In the genomic region with DNA sequence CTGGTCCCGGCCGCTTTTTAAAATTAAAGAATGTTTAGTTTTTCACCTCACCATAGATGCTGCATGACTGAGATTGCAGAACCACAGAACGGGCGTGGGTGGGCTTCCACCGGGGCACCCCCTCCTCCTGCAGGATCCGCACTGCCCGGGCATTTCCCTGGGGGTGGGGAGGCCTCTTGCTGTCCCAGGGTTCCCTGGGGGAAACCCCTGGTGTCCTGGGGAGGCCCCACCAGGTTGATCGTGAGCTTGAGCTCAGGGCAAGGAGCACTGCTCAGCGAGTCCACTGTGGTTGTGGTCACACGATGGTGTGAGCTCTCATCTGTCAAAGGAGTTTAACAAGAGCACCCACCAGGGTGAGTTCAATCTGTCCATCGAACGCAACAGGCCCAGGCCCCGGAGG, we compare ENCODE assay signal across 27 cellular contexts. TPM values are rescaled to one million over a fixed set of nuclear protein-coding genes. Genes with fewer than 3 reads are reported as not detected.
DNase-seq lines count a peak whose midpoint lies in the region; ATAC-seq and TF ChIP-seq lines count a peak whose summit lies in the region.
"Had no signal": no experiment of that assay in that cellular context is flagged by ENCODE, and none has a peak within 500 bp of the region (broad histone marks: within the 10 kb centered on the region; RNA-seq: fewer than 3 reads in every experiment).

No MANE protein-coding gene starts in this region.

- H4K20me1 ChIP-seq in BLaER1 (no peaks in the 10 kb centered on the region), MM.1S (ENCODE audit: insufficient read depth, low read length) (no peaks in the 10 kb centered on the region)

- peak overlapping the region; percentile 6; the same call in 1 of the 2 replicates for H3K27ac ChIP-seq in BLaER1
- no peak overlapping the region for H3K27ac ChIP-seq in MM.1S (ENCODE audit: low read length)
- H3K27ac ChIP-seq: parathyroid adenoma, RWPE1, suprapubic skin, uterus had no signal

- peak; percentile 57 for ATAC-seq in activated CD4-positive, alpha-beta T cell treated with anti-CD3 and anti-CD28 coated beads for 36 hours
- ATAC-seq in HG02610 (IDR thresholded peaks at IDR 0.05; ENCODE audit: unreplicated experiment): peak; percentile 32
- no peak for ATAC-seq in GM21390 (IDR thresholded peaks at IDR 0.05; ENCODE audit: unreplicated experiment)
- ATAC-seq in GM21529 (IDR thresholded peaks at IDR 0.05; ENCODE audit: unreplicated experiment): no peak
- ATAC-seq: left cardiac atrium; naive thymus-derived CD8-positive, alpha-beta T cell; sciatic nerve had no signal

- no peak overlapping the region for H2AFZ ChIP-seq in MM.1S (ENCODE audit: low read length)
- H2AFZ ChIP-seq: parathyroid adenoma had no signal

- no peaks in the 10 kb centered on the region for H3K36me3 Mint-ChIP-seq in activated CD4-positive, alpha-beta T cell treated with anti-CD3 and anti-CD28 coated beads for 36 hours (ENCODE audit: low read depth)
- no peaks in the 10 kb centered on the region for H3K36me3 Mint-ChIP-seq in activated CD4-positive, alpha-beta T cell treated with anti-CD3 and anti-CD28 coated beads, Interleukin-2, amount 10 ng/mL, durations not matched to agents 24 days and 14 days (ENCODE audit: low read depth)
- no peaks in the 10 kb centered on the region for H3K36me3 Mint-ChIP-seq in glutamatergic neuron (ENCODE audit: unreplicated experiment)

- H3K4me3 ChIP-seq in BLaER1 (no peak overlapping the region), MM.1S (ENCODE audit: low read length) (no peak overlapping the region)
- H3K4me3 ChIP-seq: suprapubic skin, uterus had no signal

- H3K27me3 ChIP-seq in BLaER1: no peaks in the 10 kb centered on the region
- no peaks in the 10 kb centered on the region for H3K27me3 ChIP-seq in MM.1S (replicated peaks; ENCODE audit: insufficient read depth, low read length)

- intact Hi-C loops in activated CD4-positive, alpha-beta T cell treated with anti-CD3 and anti-CD28 coated beads for 36 hours (cut with DNase I, micrococcal nuclease): no loop called here
- intact Hi-C loops in activated CD4-positive, alpha-beta T cell treated with anti-CD3 and anti-CD28 coated beads, Interleukin-2, amount 10 ng/mL, durations not matched to agents 24 days and 14 days (cut with micrococcal nuclease): no loop called here

- H3K27me3 Mint-ChIP-seq in activated CD4-positive, alpha-beta T cell treated with anti-CD3 and anti-CD28 coated beads for 36 hours: peaks cover 13% of the 10 kb centered on the region
- H3K27me3 Mint-ChIP-seq in activated CD4-positive, alpha-beta T cell treated with anti-CD3 and anti-CD28 coated beads, Interleukin-2, amount 10 ng/mL, durations not matched to agents 24 days and 14 days: peaks cover 15% of the 10 kb centered on the region
- H3K27me3 Mint-ChIP-seq in glutamatergic neuron (ENCODE audit: unreplicated experiment): peaks cover 12% of the 10 kb centered on the region

- CTCF ChIA-PET in activated CD4-positive, alpha-beta T cell treated with anti-CD3 and anti-CD28 coated beads for 36 hours (lab: Charles Lee): no interaction called here

- peaks cover 16% of the 10 kb centered on the region for H3K4me1 Mint-ChIP-seq in activated CD4-positive, alpha-beta T cell treated with anti-CD3 and anti-CD28 coated beads for 36 hours
- peaks cover 7% of the 10 kb centered on the region for H3K4me1 Mint-ChIP-seq in activated CD4-positive, alpha-beta T cell treated with anti-CD3 and anti-CD28 coated beads, Interleukin-2, amount 10 ng/mL, durations not matched to agents 24 days and 14 days
- peaks cover 8% of the 10 kb centered on the region for H3K4me1 Mint-ChIP-seq in glutamatergic neuron (ENCODE audit: low read depth, unreplicated experiment)

- H3K4me2 ChIP-seq in BLaER1 (peak overlapping the region; percentile 73), MM.1S (ENCODE audit: low read depth, low read length) (no peak overlapping the region)

- no peaks in the 10 kb centered on the region for H3K36me3 ChIP-seq in BLaER1
- H3K36me3 ChIP-seq in MM.1S (replicated peaks; ENCODE audit: insufficient read depth, low read length): no peaks in the 10 kb centered on the region
- H3K36me3 ChIP-seq: suprapubic skin, uterus had no signal

- no peaks in the 10 kb centered on the region for H3K79me2 ChIP-seq in MM.1S (ENCODE audit: low read length)
- H3K79me2 ChIP-seq: parathyroid adenoma had no signal

- peaks cover 95% of the 10 kb centered on the region for H3K4me1 ChIP-seq in BLaER1
- peaks cover 19% of the 10 kb centered on the region for H3K4me1 ChIP-seq in MM.1S (ENCODE audit: low read length)
- H3K4me1 ChIP-seq: Caco-2, parathyroid adenoma had no signal

- peak; percentile 72 for DNase-seq in activated CD4-positive, alpha-beta T cell treated with anti-CD3 and anti-CD28 coated beads for 36 hours
- no peak for DNase-seq in activated CD4-positive, alpha-beta T cell treated with anti-CD3 and anti-CD28 coated beads, Interleukin-2, amount 10 ng/mL, durations not matched to agents 24 days and 14 days
- DNase-seq in glutamatergic neuron: peak; percentile 7
- no peak for DNase-seq in MM.1S
- DNase-seq: 8988T; activated CD4-positive, alpha-beta T cell treated with anti-CD3 and anti-CD28 coated beads, Interleukin-2, amount 50 U/mL, for 4 hours; activated gamma-delta T cell; anterior cingulate cortex; Caco-2; effector CD4-positive, alpha-beta T cell; HFFc6; left cardiac atrium; mesenchymal stem cell; naive thymus-derived CD8-positive, alpha-beta T cell; NCI-H2029; NCI-H446 treated with DMSO at 0.1 percent for 48 hours; SW 1271; uterus had no signal

- H3F3A ChIP-seq in MM.1S (ENCODE audit: insufficient read depth, low read length): peaks cover 31% of the 10 kb centered on the region

- H3K9me3 Mint-ChIP-seq in activated CD4-positive, alpha-beta T cell treated with anti-CD3 and anti-CD28 coated beads for 36 hours (ENCODE audit: low read depth): no peaks in the 10 kb centered on the region
- no peaks in the 10 kb centered on the region for H3K9me3 Mint-ChIP-seq in activated CD4-positive, alpha-beta T cell treated with anti-CD3 and anti-CD28 coated beads, Interleukin-2, amount 10 ng/mL, durations not matched to agents 24 days and 14 days
- H3K9me3 Mint-ChIP-seq in glutamatergic neuron (ENCODE audit: unreplicated experiment): peaks cover 11% of the 10 kb centered on the region
- H3K9me3 Mint-ChIP-seq: central memory CD8-positive, alpha-beta T cell; HFFc6 had no signal

- H3K9ac ChIP-seq in BLaER1 (no peak overlapping the region), MM.1S (ENCODE audit: low read length) (no peak overlapping the region)
- H3K9ac ChIP-seq: parathyroid adenoma had no signal

- no peaks in the 10 kb centered on the region for H3K9me2 ChIP-seq in MM.1S (replicated peaks; ENCODE audit: insufficient read depth, low read length)

- no peak overlapping the region for H3K4me3 Mint-ChIP-seq in activated CD4-positive, alpha-beta T cell treated with anti-CD3 and anti-CD28 coated beads for 36 hours
- no peak overlapping the region for H3K4me3 Mint-ChIP-seq in activated CD4-positive, alpha-beta T cell treated with anti-CD3 and anti-CD28 coated beads, Interleukin-2, amount 10 ng/mL, durations not matched to agents 24 days and 14 days
- H3K4me3 Mint-ChIP-seq in glutamatergic neuron (ENCODE audit: unreplicated experiment): no peak overlapping the region
- H3K4me3 Mint-ChIP-seq: central memory CD8-positive, alpha-beta T cell; HFFc6; naive thymus-derived CD8-positive, alpha-beta T cell had no signal

- POLR2A ChIA-PET in activated CD4-positive, alpha-beta T cell treated with anti-CD3 and anti-CD28 coated beads for 36 hours (lab: Charles Lee): no interaction called here

- H3K9me3 ChIP-seq in BLaER1 (no peaks in the 10 kb centered on the region; the same call in 1 of the 2 replicates), MM.1S (replicated peaks; ENCODE audit: insufficient read depth, low read length) (no peaks in the 10 kb centered on the region)
- H3K9me3 ChIP-seq: Caco-2, suprapubic skin, uterus had no signal

- no peak overlapping the region for H3K27ac Mint-ChIP-seq in activated CD4-positive, alpha-beta T cell treated with anti-CD3 and anti-CD28 coated beads for 36 hours
- no peak overlapping the region for H3K27ac Mint-ChIP-seq in activated CD4-positive, alpha-beta T cell treated with anti-CD3 and anti-CD28 coated beads, Interleukin-2, amount 10 ng/mL, durations not matched to agents 24 days and 14 days
- no peak overlapping the region for H3K27ac Mint-ChIP-seq in glutamatergic neuron (ENCODE audit: unreplicated experiment)
- H3K27ac Mint-ChIP-seq: HFFc6; naive thymus-derived CD8-positive, alpha-beta T cell had no signal

- no peak for TF ChIP-seq CTCF in glutamatergic neuron (IDR thresholded peaks at IDR 0.05; ENCODE audit: partially characterized antibody, unreplicated experiment)
- TF ChIP-seq CTCF in MM.1S (IDR thresholded peaks at IDR 0.05; ENCODE audit: low read length): no peak

RNA-seq across cellular contexts. Expression of gene TCF3, which starts 11.4 kb away (rescaled TPM):
- 100 to 1,000 TPM; 115 to 133 TPM for total RNA-seq in activated CD4-positive, alpha-beta T cell treated with anti-CD3 and anti-CD28 coated beads for 36 hours
- total RNA-seq in activated CD4-positive, alpha-beta T cell treated with anti-CD3 and anti-CD28 coated beads, Interleukin-2, amount 10 ng/mL, durations not matched to agents 24 days and 14 days: 147 and 154 TPM in 2 replicates
- total RNA-seq in glutamatergic neuron (ENCODE audit: unreplicated experiment): 249 TPM

RNA-seq across cellular contexts. Expression of gene UQCR11, which starts 58.6 kb away (rescaled TPM):
- total RNA-seq in activated CD4-positive, alpha-beta T cell treated with anti-CD3 and anti-CD28 coated beads for 36 hours: 100 to 1,000 TPM; 152 to 226 TPM
- total RNA-seq in activated CD4-positive, alpha-beta T cell treated with anti-CD3 and anti-CD28 coated beads, Interleukin-2, amount 10 ng/mL, durations not matched to agents 24 days and 14 days: 194 and 195 TPM in 2 replicates
- total RNA-seq in glutamatergic neuron (ENCODE audit: unreplicated experiment): 204 TPM

Comparison
In these comparisons a context has a peak if more than half of its experiments do, and no peak if none do; other contexts are left out.
1. DNase-seq: peak in activated CD4-positive, alpha-beta T cell treated with anti-CD3 and anti-CD28 coated beads for 36 hours (single experiment) and glutamatergic neuron (single experiment); none in activated CD4-positive, alpha-beta T cell treated with anti-CD3 and anti-CD28 coated beads, Interleukin-2, amount 10 ng/mL, durations not matched to agents 24 days and 14 days (single experiment) and MM.1S (single experiment).
2. ATAC-seq: peak in activated CD4-positive, alpha-beta T cell treated with anti-CD3 and anti-CD28 coated beads for 36 hours (single experiment) and HG02610 (single experiment); none in GM21390 (single experiment) and GM21529 (single experiment).